ENCODE assay signal across 8 cellular contexts in the genomic region with DNA sequence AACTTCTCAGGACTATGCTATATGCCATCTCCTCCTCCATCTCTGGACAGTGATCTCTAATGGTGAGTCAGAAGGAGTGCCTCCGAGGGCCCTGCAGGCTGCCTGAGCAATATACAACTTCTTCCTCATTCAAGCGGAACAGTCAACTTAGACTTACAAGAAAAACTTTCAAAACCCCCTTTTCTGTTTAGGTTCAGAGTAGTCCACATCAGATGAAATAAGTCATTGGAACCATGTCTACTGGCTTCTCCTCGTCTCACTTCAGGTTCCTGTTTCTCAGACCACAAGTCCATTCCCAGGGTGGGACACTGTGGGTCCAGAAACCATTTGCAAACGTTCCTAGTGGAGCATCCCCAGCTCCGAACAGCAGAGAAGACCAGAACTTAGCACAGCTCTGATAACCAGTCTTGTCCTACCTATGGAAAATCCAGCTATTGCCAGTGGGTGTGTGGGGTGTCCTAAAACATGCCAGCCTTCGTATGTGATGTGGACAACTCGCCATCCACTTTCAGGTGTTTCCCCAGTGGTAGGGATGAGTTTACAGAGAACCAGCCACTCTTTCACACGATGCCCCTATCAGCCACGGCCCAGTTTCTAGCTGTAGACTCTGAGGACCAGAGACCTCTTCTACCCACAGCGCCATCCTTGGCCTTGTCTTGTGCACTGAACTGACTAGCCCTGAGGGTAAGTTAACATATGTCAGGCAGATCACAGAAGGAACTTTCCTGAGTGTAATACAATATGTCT. TPM values are rescaled to one million over a fixed set of nuclear protein-coding genes. Genes with fewer than 3 reads are reported as not detected.
DNase-seq lines count a peak whose midpoint lies in the region; ATAC-seq, FAIRE-seq and TF ChIP-seq lines count a peak whose summit lies in the region.

No MANE protein-coding gene starts in this region.

- no peaks in the 10 kb centered on the region for H3K36me3 ChIP-seq in small intestine (ENCODE audit: control insufficient read depth in 2 of 2, insufficient read depth in 2 of 2, low read length in 2 of 2)

- no peak for FAIRE-seq in small intestine (lab: Jason Lieb, UNC)

- POLR2A ChIA-PET in activated CD8-positive, alpha-beta T cell treated with anti-CD3 and anti-CD28 coated beads for 36 hours (lab: Charles Lee): no interaction called here
- POLR2A ChIA-PET in activated CD8-positive, alpha-beta T cell treated with anti-CD3 and anti-CD28 coated beads, Interleukin-2, amount 10 ng/mL, durations not matched to agents 7 days and 5 days (lab: Charles Lee): no interaction called here

- peak overlapping the region; percentile 53 for H3K27ac Mint-ChIP-seq in activated CD8-positive, alpha-beta T cell treated with anti-CD3 and anti-CD28 coated beads for 36 hours
- H3K27ac Mint-ChIP-seq in activated CD8-positive, alpha-beta T cell treated with anti-CD3 and anti-CD28 coated beads, Interleukin-2, amount 10 ng/mL, durations not matched to agents 7 days and 5 days: no peak overlapping the region
- H3K27ac Mint-ChIP-seq in stimulated activated effector memory CD8-positive, alpha-beta T cell treated with anti-CD3 and anti-CD28 coated beads, Interleukin-12 subunit alpha, Interleukin-12 subunit beta, amount 100 ng/mL, for 72 hours: peak overlapping the region; percentile 88
- H3K27ac Mint-ChIP-seq in endothelial cell (ENCODE audit: unreplicated experiment): no peak overlapping the region

- peaks cover 54% of the 10 kb centered on the region for H3K36me3 Mint-ChIP-seq in activated CD8-positive, alpha-beta T cell treated with anti-CD3 and anti-CD28 coated beads for 36 hours (ENCODE audit: low read depth)
- peaks cover 72% of the 10 kb centered on the region for H3K36me3 Mint-ChIP-seq in activated CD8-positive, alpha-beta T cell treated with anti-CD3 and anti-CD28 coated beads, Interleukin-2, amount 10 ng/mL, durations not matched to agents 7 days and 5 days (ENCODE audit: low read depth)
- H3K36me3 Mint-ChIP-seq in stimulated activated effector memory CD8-positive, alpha-beta T cell treated with anti-CD3 and anti-CD28 coated beads, Interleukin-12 subunit alpha, Interleukin-12 subunit beta, amount 100 ng/mL, for 72 hours: peaks cover 100% of the 10 kb centered on the region
- H3K36me3 Mint-ChIP-seq in endothelial cell (ENCODE audit: low read depth, unreplicated experiment): peaks cover 21% of the 10 kb centered on the region

- no peak overlapping the region for H3K27ac ChIP-seq in small intestine (ENCODE audit: low read depth in 1 of 2, low read length in 1 of 2)

- no peaks in the 10 kb centered on the region for H3K4me1 ChIP-seq in small intestine (ENCODE audit: control insufficient read depth in 2 of 2, insufficient read depth in 1 of 2, low read depth in 1 of 2, low read length in 1 of 2)

- no peak overlapping the region for H3K4me3 ChIP-seq in small intestine (ENCODE audit: low read depth in 1 of 2, low read length in 2 of 2)

- no peak for TF ChIP-seq CTCF in activated CD8-positive, alpha-beta T cell treated with anti-CD3 and anti-CD28 coated beads for 36 hours (IDR thresholded peaks at IDR 0.05)
- no peak for TF ChIP-seq CTCF in endothelial cell (IDR thresholded peaks at IDR 0.05; ENCODE audit: unreplicated experiment)

- no peak for ATAC-seq in activated CD8-positive, alpha-beta T cell treated with anti-CD3 and anti-CD28 coated beads for 36 hours
- ATAC-seq in activated CD8-positive, alpha-beta T cell treated with anti-CD3 and anti-CD28 coated beads, Interleukin-2, amount 10 ng/mL, durations not matched to agents 7 days and 5 days: no peak
- peak; percentile 78 for ATAC-seq in HG02798 (IDR thresholded peaks at IDR 0.05; ENCODE audit: poor library complexity, unreplicated experiment)
- peak; percentile 79 for ATAC-seq in stimulated activated effector memory CD8-positive, alpha-beta T cell treated with anti-CD3 and anti-CD28 coated beads, Interleukin-12 subunit alpha, Interleukin-12 subunit beta, amount 100 ng/mL, for 72 hours

- no peaks in the 10 kb centered on the region for H3K9me3 Mint-ChIP-seq in activated CD8-positive, alpha-beta T cell treated with anti-CD3 and anti-CD28 coated beads for 36 hours
- H3K9me3 Mint-ChIP-seq in activated CD8-positive, alpha-beta T cell treated with anti-CD3 and anti-CD28 coated beads, Interleukin-2, amount 10 ng/mL, durations not matched to agents 7 days and 5 days (ENCODE audit: insufficient read depth): no peaks in the 10 kb centered on the region
- H3K9me3 Mint-ChIP-seq in stimulated activated effector memory CD8-positive, alpha-beta T cell treated with anti-CD3 and anti-CD28 coated beads, Interleukin-12 subunit alpha, Interleukin-12 subunit beta, amount 100 ng/mL, for 72 hours: no peaks in the 10 kb centered on the region
- H3K9me3 Mint-ChIP-seq in endothelial cell (ENCODE audit: unreplicated experiment): no peaks in the 10 kb centered on the region

- CTCF ChIA-PET in activated CD8-positive, alpha-beta T cell treated with anti-CD3 and anti-CD28 coated beads for 36 hours (lab: Charles Lee): no interaction called here
- CTCF ChIA-PET in activated CD8-positive, alpha-beta T cell treated with anti-CD3 and anti-CD28 coated beads, Interleukin-2, amount 10 ng/mL, durations not matched to agents 7 days and 5 days (lab: Charles Lee): no interaction called here

- H3K9me3 ChIP-seq in small intestine (ENCODE audit: control insufficient read depth, low read depth): no peaks in the 10 kb centered on the region

- 64 to 84% (median 79%) methylated on average over 10 of the region's 10 CpGs for WGBS in small intestine, 3 donors

- intact Hi-C loops in activated CD8-positive, alpha-beta T cell treated with anti-CD3 and anti-CD28 coated beads for 36 hours (cut with micrococcal nuclease): no loop called here

- H3K4me1 Mint-ChIP-seq in activated CD8-positive, alpha-beta T cell treated with anti-CD3 and anti-CD28 coated beads for 36 hours (ENCODE audit: low read depth): peaks cover 39% of the 10 kb centered on the region
- H3K4me1 Mint-ChIP-seq in activated CD8-positive, alpha-beta T cell treated with anti-CD3 and anti-CD28 coated beads, Interleukin-2, amount 10 ng/mL, durations not matched to agents 7 days and 5 days (ENCODE audit: low read depth): peaks cover 9% of the 10 kb centered on the region
- peaks cover 52% of the 10 kb centered on the region for H3K4me1 Mint-ChIP-seq in stimulated activated effector memory CD8-positive, alpha-beta T cell treated with anti-CD3 and anti-CD28 coated beads, Interleukin-12 subunit alpha, Interleukin-12 subunit beta, amount 100 ng/mL, for 72 hours
- no peaks in the 10 kb centered on the region for H3K4me1 Mint-ChIP-seq in endothelial cell (ENCODE audit: unreplicated experiment)

- no peaks in the 10 kb centered on the region for H3K27me3 Mint-ChIP-seq in activated CD8-positive, alpha-beta T cell treated with anti-CD3 and anti-CD28 coated beads for 36 hours
- no peaks in the 10 kb centered on the region for H3K27me3 Mint-ChIP-seq in activated CD8-positive, alpha-beta T cell treated with anti-CD3 and anti-CD28 coated beads, Interleukin-2, amount 10 ng/mL, durations not matched to agents 7 days and 5 days (ENCODE audit: low read depth)
- peaks cover 6% of the 10 kb centered on the region for H3K27me3 Mint-ChIP-seq in endothelial cell (ENCODE audit: unreplicated experiment)

- H3K4me3 Mint-ChIP-seq in activated CD8-positive, alpha-beta T cell treated with anti-CD3 and anti-CD28 coated beads for 36 hours: no peak overlapping the region
- no peak overlapping the region for H3K4me3 Mint-ChIP-seq in activated CD8-positive, alpha-beta T cell treated with anti-CD3 and anti-CD28 coated beads, Interleukin-2, amount 10 ng/mL, durations not matched to agents 7 days and 5 days
- no peak overlapping the region for H3K4me3 Mint-ChIP-seq in stimulated activated effector memory CD8-positive, alpha-beta T cell treated with anti-CD3 and anti-CD28 coated beads, Interleukin-12 subunit alpha, Interleukin-12 subunit beta, amount 100 ng/mL, for 72 hours
- no peak overlapping the region for H3K4me3 Mint-ChIP-seq in endothelial cell (ENCODE audit: unreplicated experiment)

- H3K27me3 ChIP-seq in small intestine (ENCODE audit: control insufficient read depth in 2 of 2, insufficient read depth in 2 of 2, low read length in 2 of 2): no peaks in the 10 kb centered on the region

- DNase-seq in activated CD8-positive, alpha-beta T cell treated with anti-CD3 and anti-CD28 coated beads for 36 hours: no peak
- DNase-seq in activated CD8-positive, alpha-beta T cell treated with anti-CD3 and anti-CD28 coated beads, Interleukin-2, amount 10 ng/mL, durations not matched to agents 7 days and 5 days: no peak
- peak; percentile 21 for DNase-seq in NAMALWA (ENCODE audit: low spot score)
- DNase-seq in stimulated activated effector memory CD8-positive, alpha-beta T cell treated with anti-CD3 and anti-CD28 coated beads, Interleukin-12 subunit alpha, Interleukin-12 subunit beta, amount 100 ng/mL, for 72 hours (ENCODE audit: low spot score in 2 of 2): no peak
- no peak for DNase-seq in endothelial cell (ENCODE audit: low spot score)
- no peak for DNase-seq in small intestine
- DNase-seq in NCI-H526 treated with DMSO at 0.1 percent for 48 hours (lab: John Stamatoyannopoulos, UW): no peak

RNA-seq across cellular contexts. Expression of a gene that starts 32.7 kb away (rescaled TPM):
- total RNA-seq in activated CD8-positive, alpha-beta T cell treated with anti-CD3 and anti-CD28 coated beads for 36 hours: 10 to 100 TPM; 22.3 to 23.5 TPM
- 10 to 100 TPM; 16.3 to 18.4 TPM for total RNA-seq in activated CD8-positive, alpha-beta T cell treated with anti-CD3 and anti-CD28 coated beads, Interleukin-2, amount 10 ng/mL, durations not matched to agents 7 days and 5 days
- 8.4 TPM for total RNA-seq in endothelial cell (ENCODE audit: unreplicated experiment)
- polyA plus RNA-seq in small intestine: 1 to 10 TPM; 2.9 to 4.9 (median 3.2) TPM

RNA-seq across cellular contexts. Expression of a gene that starts 54.1 kb away (rescaled TPM):
- 100 to 1,000 TPM; 205 to 209 TPM for total RNA-seq in activated CD8-positive, alpha-beta T cell treated with anti-CD3 and anti-CD28 coated beads for 36 hours
- total RNA-seq in activated CD8-positive, alpha-beta T cell treated with anti-CD3 and anti-CD28 coated beads, Interleukin-2, amount 10 ng/mL, durations not matched to agents 7 days and 5 days: 100 to 1,000 TPM; 303 to 312 TPM
- total RNA-seq in endothelial cell (ENCODE audit: unreplicated experiment): 19.8 TPM
- polyA plus RNA-seq in small intestine: 1 to 10 TPM; 3.6 to 8.4 (median 5.4) TPM

Comparison
In these comparisons a context has a peak if more than half of its experiments do, and no peak if none do; other contexts are left out.
1. H3K27ac Mint-ChIP-seq: peak in activated CD8-positive, alpha-beta T cell treated with anti-CD3 and anti-CD28 coated beads for 36 hours (single experiment) and stimulated activated effector memory CD8-positive, alpha-beta T cell treated with anti-CD3 and anti-CD28 coated beads, Interleukin-12 subunit alpha, Interleukin-12 subunit beta, amount 100 ng/mL, for 72 hours (single experiment); none in activated CD8-positive, alpha-beta T cell treated with anti-CD3 and anti-CD28 coated beads, Interleukin-2, amount 10 ng/mL, durations not matched to agents 7 days and 5 days (single experiment) and endothelial cell (single experiment).
2. ATAC-seq: peak in HG02798 (single experiment) and stimulated activated effector memory CD8-positive, alpha-beta T cell treated with anti-CD3 and anti-CD28 coated beads, Interleukin-12 subunit alpha, Interleukin-12 subunit beta, amount 100 ng/mL, for 72 hours (single experiment); none in activated CD8-positive, alpha-beta T cell treated with anti-CD3 and anti-CD28 coated beads for 36 hours (single experiment) and activated CD8-positive, alpha-beta T cell treated with anti-CD3 and anti-CD28 coated beads, Interleukin-2, amount 10 ng/mL, durations not matched to agents 7 days and 5 days (single experiment).